In the genomic region with DNA sequence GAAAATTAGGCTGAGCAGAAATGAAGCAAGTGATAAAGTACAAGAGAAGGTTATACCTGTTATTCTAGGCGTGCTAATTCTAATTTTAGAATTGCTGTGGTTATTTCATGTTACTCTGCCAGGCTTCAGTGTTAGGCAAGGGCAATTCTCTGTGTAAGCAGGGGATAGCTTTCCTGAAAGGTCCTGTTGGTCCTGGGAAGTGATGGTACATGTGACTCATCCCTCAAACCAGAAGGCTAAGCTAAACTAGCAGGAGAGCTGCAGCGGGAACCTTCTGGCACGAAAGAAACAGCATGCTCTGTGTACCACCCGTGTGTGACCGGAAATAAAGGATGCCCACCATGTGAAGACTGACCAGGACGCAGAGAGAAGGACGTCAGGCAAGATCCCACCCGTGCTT, we compare ENCODE assay signal across 3 cellular contexts. TPM values are rescaled to one million over a fixed set of nuclear protein-coding genes. Genes with fewer than 3 reads are reported as not detected.
"Had no signal": no experiment of that assay in that cellular context is flagged by ENCODE, and none has a peak within 500 bp of the region (broad histone marks: within the 10 kb centered on the region; RNA-seq: fewer than 3 reads in every experiment).

No MANE protein-coding gene starts in this region.

RNA-seq across cellular contexts. Expression of gene FOXD4, which starts 8.7 kb away (rescaled TPM):
- total RNA-seq: colonic mucosa, natural killer cell, tibial nerve had no signal
